In the genomic region with DNA sequence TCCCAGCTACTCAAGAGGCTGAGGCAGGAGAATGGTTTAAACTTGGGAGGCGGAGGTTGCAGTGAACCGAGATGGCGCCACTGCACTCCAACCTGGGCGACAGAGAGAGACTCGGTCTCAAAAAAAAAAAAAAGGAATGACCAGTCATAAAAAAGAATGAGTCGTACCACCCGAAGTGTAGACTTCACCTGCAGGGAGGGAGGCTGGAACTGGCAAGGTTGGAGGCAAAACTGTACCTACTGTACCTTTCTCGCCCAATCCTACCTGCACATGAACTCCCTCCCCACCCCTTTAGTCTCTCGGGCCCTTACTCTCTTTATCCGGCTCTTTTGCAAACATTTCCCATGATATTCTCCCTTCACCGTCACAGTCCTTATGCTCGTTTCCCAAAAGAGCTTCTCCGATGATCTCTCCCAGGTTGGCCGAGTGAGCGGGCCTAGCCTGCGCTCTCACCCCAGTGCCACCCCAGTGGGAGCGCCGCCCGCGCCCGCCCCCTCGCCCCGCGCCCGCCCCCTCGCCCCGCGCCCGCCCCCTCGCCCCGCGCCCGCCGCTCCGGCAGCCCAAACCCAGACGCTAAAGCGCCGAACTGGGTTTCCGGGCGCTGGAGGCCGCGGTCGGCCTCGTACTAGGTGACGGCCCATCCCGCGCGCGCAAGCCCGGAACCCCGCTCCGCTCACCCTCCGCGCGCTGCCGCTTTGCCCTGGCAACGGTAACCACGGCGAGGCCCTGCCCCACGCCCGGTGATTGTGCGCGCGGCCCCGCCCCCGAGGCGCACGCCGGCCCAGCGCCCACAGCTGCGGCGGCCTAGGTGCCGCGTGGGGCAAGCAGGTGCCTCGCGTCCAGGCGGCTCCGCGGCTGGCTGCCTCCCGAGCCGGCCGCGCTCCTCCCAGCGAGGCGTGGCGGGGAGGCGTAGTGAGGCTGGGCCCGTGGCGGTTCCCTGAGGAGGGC, we compare ENCODE assay signal across 1 cellular context.
TF ChIP-seq lines count a peak whose summit lies in the region.

A gene (plus strand): TSS at position 772 of the 948 bp plus-strand sequence. CDS start 294 bp downstream, outside the sequence.

TF ChIP-seq in GM12878, 131 proteins besides CTCF, POLR2A, EP300 and RAD21 (continued from another document):
- TF ChIP-seq, protein P1, sequence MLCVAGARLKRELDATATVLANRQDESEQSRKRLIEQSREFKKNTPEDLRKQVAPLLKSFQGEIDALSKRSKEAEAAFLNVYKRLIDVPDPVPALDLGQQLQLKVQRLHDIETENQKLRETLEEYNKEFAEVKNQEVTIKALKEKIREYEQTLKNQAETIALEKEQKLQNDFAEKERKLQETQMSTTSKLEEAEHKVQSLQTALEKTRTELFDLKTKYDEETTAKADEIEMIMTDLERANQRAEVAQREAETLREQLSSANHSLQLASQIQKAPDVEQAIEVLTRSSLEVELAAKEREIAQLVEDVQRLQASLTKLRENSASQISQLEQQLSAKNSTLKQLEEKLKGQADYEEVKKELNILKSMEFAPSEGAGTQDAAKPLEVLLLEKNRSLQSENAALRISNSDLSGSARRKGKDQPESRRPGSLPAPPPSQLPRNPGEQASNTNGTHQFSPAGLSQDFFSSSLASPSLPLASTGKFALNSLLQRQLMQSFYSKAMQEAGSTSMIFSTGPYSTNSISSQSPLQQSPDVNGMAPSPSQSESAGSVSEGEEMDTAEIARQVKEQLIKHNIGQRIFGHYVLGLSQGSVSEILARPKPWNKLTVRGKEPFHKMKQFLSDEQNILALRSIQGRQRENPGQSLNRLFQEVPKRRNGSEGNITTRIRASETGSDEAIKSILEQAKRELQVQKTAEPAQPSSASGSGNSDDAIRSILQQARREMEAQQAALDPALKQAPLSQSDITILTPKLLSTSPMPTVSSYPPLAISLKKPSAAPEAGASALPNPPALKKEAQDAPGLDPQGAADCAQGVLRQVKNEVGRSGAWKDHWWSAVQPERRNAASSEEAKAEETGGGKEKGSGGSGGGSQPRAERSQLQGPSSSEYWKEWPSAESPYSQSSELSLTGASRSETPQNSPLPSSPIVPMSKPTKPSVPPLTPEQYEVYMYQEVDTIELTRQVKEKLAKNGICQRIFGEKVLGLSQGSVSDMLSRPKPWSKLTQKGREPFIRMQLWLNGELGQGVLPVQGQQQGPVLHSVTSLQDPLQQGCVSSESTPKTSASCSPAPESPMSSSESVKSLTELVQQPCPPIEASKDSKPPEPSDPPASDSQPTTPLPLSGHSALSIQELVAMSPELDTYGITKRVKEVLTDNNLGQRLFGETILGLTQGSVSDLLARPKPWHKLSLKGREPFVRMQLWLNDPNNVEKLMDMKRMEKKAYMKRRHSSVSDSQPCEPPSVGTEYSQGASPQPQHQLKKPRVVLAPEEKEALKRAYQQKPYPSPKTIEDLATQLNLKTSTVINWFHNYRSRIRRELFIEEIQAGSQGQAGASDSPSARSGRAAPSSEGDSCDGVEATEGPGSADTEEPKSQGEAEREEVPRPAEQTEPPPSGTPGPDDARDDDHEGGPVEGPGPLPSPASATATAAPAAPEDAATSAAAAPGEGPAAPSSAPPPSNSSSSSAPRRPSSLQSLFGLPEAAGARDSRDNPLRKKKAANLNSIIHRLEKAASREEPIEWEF (IDR thresholded peaks at IDR 0.05; ENCODE audit: insufficient replicate concordance, low read depth, low read length), result no peak
- TF ChIP-seq KLF5 (IDR thresholded peaks at IDR 0.05; ENCODE audit: partially characterized antibody) (no peak), FOXK2 (IDR thresholded peaks at IDR 0.05) (no peak), SRF (IDR thresholded peaks at IDR 0.05; ENCODE audit: low read depth in 2 of 2, low read length in 2 of 2) (no peak), ESRRA (IDR thresholded peaks at IDR 0.05; ENCODE audit: low read length) (no peak), RBBP5 (conservative IDR thresholded peaks at IDR 0.05) (no peak), ZBED1 (IDR thresholded peaks at IDR 0.05; ENCODE audit: borderline replicate concordance) (no peak), SREBF1 (IDR thresholded peaks at IDR 0.05; ENCODE audit: low read length) (no peak), SUZ12 (IDR thresholded peaks at IDR 0.05; ENCODE audit: unreplicated experiment) (no peak), MEF2B (IDR thresholded peaks at IDR 0.05; ENCODE audit: partially characterized antibody, poor library complexity, severe bottlenecking) (no peak), CBFB (IDR thresholded peaks at IDR 0.05; ENCODE audit: low read depth) (no peak), IRF4 (IDR thresholded peaks at IDR 0.05; ENCODE audit: low read depth, low read length) (no peak)
- TF ChIP-seq, protein P2, sequence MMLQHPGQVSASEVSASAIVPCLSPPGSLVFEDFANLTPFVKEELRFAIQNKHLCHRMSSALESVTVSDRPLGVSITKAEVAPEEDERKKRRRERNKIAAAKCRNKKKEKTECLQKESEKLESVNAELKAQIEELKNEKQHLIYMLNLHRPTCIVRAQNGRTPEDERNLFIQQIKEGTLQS (IDR thresholded peaks at IDR 0.05; ENCODE audit: borderline replicate concordance, extremely low read depth, low read depth, low read length), result no peak
- TF ChIP-seq, protein P3, sequence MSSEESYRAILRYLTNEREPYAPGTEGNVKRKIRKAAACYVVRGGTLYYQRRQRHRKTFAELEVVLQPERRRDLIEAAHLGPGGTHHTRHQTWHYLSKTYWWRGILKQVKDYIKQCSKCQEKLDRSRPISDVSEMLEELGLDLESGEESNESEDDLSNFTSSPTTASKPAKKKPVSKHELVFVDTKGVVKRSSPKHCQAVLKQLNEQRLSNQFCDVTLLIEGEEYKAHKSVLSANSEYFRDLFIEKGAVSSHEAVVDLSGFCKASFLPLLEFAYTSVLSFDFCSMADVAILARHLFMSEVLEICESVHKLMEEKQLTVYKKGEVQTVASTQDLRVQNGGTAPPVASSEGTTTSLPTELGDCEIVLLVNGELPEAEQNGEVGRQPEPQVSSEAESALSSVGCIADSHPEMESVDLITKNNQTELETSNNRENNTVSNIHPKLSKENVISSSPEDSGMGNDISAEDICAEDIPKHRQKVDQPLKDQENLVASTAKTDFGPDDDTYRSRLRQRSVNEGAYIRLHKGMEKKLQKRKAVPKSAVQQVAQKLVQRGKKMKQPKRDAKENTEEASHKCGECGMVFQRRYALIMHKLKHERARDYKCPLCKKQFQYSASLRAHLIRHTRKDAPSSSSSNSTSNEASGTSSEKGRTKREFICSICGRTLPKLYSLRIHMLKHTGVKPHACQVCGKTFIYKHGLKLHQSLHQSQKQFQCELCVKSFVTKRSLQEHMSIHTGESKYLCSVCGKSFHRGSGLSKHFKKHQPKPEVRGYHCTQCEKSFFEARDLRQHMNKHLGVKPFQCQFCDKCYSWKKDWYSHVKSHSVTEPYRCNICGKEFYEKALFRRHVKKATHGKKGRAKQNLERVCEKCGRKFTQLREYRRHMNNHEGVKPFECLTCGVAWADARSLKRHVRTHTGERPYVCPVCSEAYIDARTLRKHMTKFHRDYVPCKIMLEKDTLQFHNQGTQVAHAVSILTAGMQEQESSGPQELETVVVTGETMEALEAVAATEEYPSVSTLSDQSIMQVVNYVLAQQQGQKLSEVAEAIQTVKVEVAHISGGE (CRISPR knock-in tag; IDR thresholded peaks at IDR 0.05), result no peak
- TF ChIP-seq, protein P4, sequence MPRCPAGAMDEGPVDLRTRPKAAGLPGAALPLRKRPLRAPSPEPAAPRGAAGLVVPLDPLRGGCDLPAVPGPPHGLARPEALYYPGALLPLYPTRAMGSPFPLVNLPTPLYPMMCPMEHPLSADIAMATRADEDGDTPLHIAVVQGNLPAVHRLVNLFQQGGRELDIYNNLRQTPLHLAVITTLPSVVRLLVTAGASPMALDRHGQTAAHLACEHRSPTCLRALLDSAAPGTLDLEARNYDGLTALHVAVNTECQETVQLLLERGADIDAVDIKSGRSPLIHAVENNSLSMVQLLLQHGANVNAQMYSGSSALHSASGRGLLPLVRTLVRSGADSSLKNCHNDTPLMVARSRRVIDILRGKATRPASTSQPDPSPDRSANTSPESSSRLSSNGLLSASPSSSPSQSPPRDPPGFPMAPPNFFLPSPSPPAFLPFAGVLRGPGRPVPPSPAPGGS (IDR thresholded peaks at IDR 0.05; ENCODE audit: borderline replicate concordance, insufficient read depth, low read depth, low read length, poor library complexity, severe bottlenecking), result no peak
